10 cellular contexts compared by ENCODE assay signal in the genomic region with DNA sequence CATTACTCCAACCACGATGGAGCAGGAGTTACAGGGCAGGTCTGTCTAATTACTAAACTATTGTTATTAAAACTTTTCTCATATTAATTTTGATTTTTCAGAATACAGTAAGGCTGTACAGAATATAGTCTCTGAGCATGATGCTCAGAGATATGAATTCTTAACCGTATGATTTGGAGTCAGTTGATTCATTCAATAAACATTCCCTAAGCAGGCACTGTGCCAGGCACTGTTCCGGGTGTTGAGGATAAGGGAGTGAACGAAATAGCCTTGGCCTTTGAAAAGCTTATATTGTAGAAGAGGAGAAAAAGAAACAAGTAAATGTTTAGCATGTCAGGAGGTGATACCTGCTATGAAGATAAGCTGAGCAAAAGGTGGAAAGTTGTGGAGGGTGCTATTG.
DNase-seq lines count a peak whose midpoint lies in the region; ATAC-seq, FAIRE-seq and TF ChIP-seq lines count a peak whose summit lies in the region.
"Had no signal": no experiment of that assay in that cellular context is flagged by ENCODE, and none has a peak within 500 bp of the region (broad histone marks: within the 10 kb centered on the region; RNA-seq: fewer than 3 reads in every experiment).

No MANE protein-coding gene starts in this region.

- no peak overlapping the region for H3K4me3 Mint-ChIP-seq in stimulated activated naive CD8-positive, alpha-beta T cell treated with anti-CD3 and anti-CD28 coated beads, Interleukin-15, amount 100 ng/mL, for 72 hours

- H3K27ac Mint-ChIP-seq in stimulated activated naive CD8-positive, alpha-beta T cell treated with anti-CD3 and anti-CD28 coated beads, Interleukin-15, amount 100 ng/mL, for 72 hours = no peak overlapping the region

- no peak for FAIRE-seq in urothelium cell line (lab: Jason Lieb, UNC)

- H3K4me3 ChIP-seq in left lung = no peak overlapping the region

- no peaks in the 10 kb centered on the region for H3K4me1 Mint-ChIP-seq in stimulated activated naive CD8-positive, alpha-beta T cell treated with anti-CD3 and anti-CD28 coated beads, Interleukin-15, amount 100 ng/mL, for 72 hours

- no peaks in the 10 kb centered on the region for H3K9me3 ChIP-seq in left lung

- peak; percentile 37 for DNase-seq in NCI-H446 treated with DMSO at 0.1 percent for 48 hours (lab: John Stamatoyannopoulos, UW)
- peak; percentile 76 for DNase-seq in dermis blood vessel endothelial cell
- DNase-seq in left lung = peak in 1 of 2 donors; percentile 42
- DNase-seq in urothelium cell line (ENCODE audit: low spot score) = peak; percentile 31
- DNase-seq in stimulated activated naive CD8-positive, alpha-beta T cell treated with anti-CD3 and anti-CD28 coated beads, Interleukin-15, amount 100 ng/mL, for 72 hours = no peak
- DNase-seq in NCI-H524 treated with DMSO at 0.1 percent for 48 hours (lab: John Stamatoyannopoulos, UW) = no peak
- DNase-seq: DMS79 treated with DMSO at 0.1 percent for 48 hours; stimulated activated naive CD4-positive, alpha-beta T cell had no signal

- no peak for TF ChIP-seq CTCF in left lung (IDR thresholded peaks at IDR 0.05)

- H3K27me3 Mint-ChIP-seq in stimulated activated naive CD8-positive, alpha-beta T cell treated with anti-CD3 and anti-CD28 coated beads, Interleukin-15, amount 100 ng/mL, for 72 hours = peaks cover 8% of the 10 kb centered on the region

- H3K27me3 ChIP-seq in left lung = no peaks in the 10 kb centered on the region

- H3K4me1 ChIP-seq in left lung = peaks cover 0 to 5% of the 10 kb centered on the region in 2 donors

- H3K9me3 Mint-ChIP-seq in stimulated activated naive CD8-positive, alpha-beta T cell treated with anti-CD3 and anti-CD28 coated beads, Interleukin-15, amount 100 ng/mL, for 72 hours = no peaks in the 10 kb centered on the region

- no peak overlapping the region for H3K27ac ChIP-seq in left lung

- ATAC-seq in left lung = peak; percentile 37
- no peak for ATAC-seq in GM19035 (IDR thresholded peaks at IDR 0.05; ENCODE audit: unreplicated experiment)
- ATAC-seq in stimulated activated naive CD8-positive, alpha-beta T cell treated with anti-CD3 and anti-CD28 coated beads, Interleukin-15, amount 100 ng/mL, for 72 hours = no peak
- ATAC-seq in HG02885 (IDR thresholded peaks at IDR 0.05; ENCODE audit: poor library complexity, unreplicated experiment) = no peak

- no peaks in the 10 kb centered on the region for H3K36me3 ChIP-seq in left lung

- intact Hi-C loops in left lung (cut with DNase I) = no loop called here

Comparison
In these comparisons a context has a peak if more than half of its experiments do, and no peak if none do; other contexts are left out.
1. DNase-seq: peak in NCI-H446 treated with DMSO at 0.1 percent for 48 hours (single experiment), dermis blood vessel endothelial cell (single experiment) and urothelium cell line (single experiment); none in stimulated activated naive CD8-positive, alpha-beta T cell treated with anti-CD3 and anti-CD28 coated beads, Interleukin-15, amount 100 ng/mL, for 72 hours (0 of 2) and NCI-H524 treated with DMSO at 0.1 percent for 48 hours (single experiment).